In genomic region chr18:21489119-21489750, GRCh38 we compare ENCODE assay signal across 9 cellular contexts.
DNase-seq lines count a peak whose midpoint lies in the region; ATAC-seq, FAIRE-seq and TF ChIP-seq lines count a peak whose summit lies in the region.
"Had no signal": no experiment of that assay in that cellular context is flagged by ENCODE, and none has a peak within 500 bp of the region (broad histone marks: within the 10 kb centered on the region; RNA-seq: fewer than 3 reads in every experiment).

No MANE protein-coding gene starts in this region.

- H4K20me1 ChIP-seq in endothelial cell of umbilical vein (replicated peaks; ENCODE audit: control insufficient read depth, extremely low read depth, insufficient read depth, low read length), result no peaks in the 10 kb centered on the region

- dilution Hi-C loops in endothelial cell of umbilical vein (cut with MboI; ENCODE audit: extremely low pct_ligation_motif_present, low sequenced_read_pairs), result no loop called here

- H3K4me3 Mint-ChIP-seq in mesothelial cell of epicardium, result no peak overlapping the region

- no peak overlapping the region for H3K9ac ChIP-seq in endothelial cell of umbilical vein (replicated peaks; ENCODE audit: extremely low read depth, insufficient read depth, low read length)

- BruUV-seq in endothelial cell of umbilical vein (replicated peaks; lab: Mats Ljungman, UMichigan), result no TSS peak

- H3K27me3 Mint-ChIP-seq in mesothelial cell of epicardium (ENCODE audit: low read depth), result peaks cover 9% of the 10 kb centered on the region

- H3K4me2 ChIP-seq in endothelial cell of umbilical vein (ENCODE audit: insufficient read depth, low read length), result no peak overlapping the region

- CTCF ChIA-PET in endothelial cell of umbilical vein (lab: Charles Lee), result interaction anchor here (0.6 to 6.1 kb wide), 23 partner anchors 10 to 467 kb away, joined by 3 to 63 read pairs (median 4); partner anchors contain the start of gene ESCO1

- H3K36me3 Mint-ChIP-seq in mesothelial cell of epicardium, result peaks cover 12% of the 10 kb centered on the region

- H3K9me3 ChIP-seq in endothelial cell of umbilical vein (replicated peaks; ENCODE audit: control insufficient read depth, insufficient read depth, low read length), result no peaks in the 10 kb centered on the region

- DNase-seq in GM03348 (ENCODE audit: low spot score), result peak; percentile 77
- peak; percentile 75 to 78 for DNase-seq in Kasumi-1 (lab: John Stamatoyannopoulos, UW)
- DNase-seq in SHP77 treated with DMSO at 0.1 percent for 48 hours (lab: John Stamatoyannopoulos, UW), result peak; percentile 16
- peak; percentile 58 for DNase-seq in endothelial cell of umbilical vein (ENCODE audit: low read depth, low spot score)
- DNase-seq in mesothelial cell of epicardium (ENCODE audit: low spot score in 2 of 2, unreplicated experiment in 2 of 2), result no peak
- no peak for DNase-seq in effector CD4-positive, alpha-beta T cell

- TF ChIP-seq CTCF in endothelial cell of umbilical vein (IDR thresholded peaks at IDR 0.05; ENCODE audit: extremely low read depth in 1 of 2, insufficient read depth in 1 of 2, low read depth in 1 of 2, low read length in 2 of 2), result peak; percentile 75 to 76
- TF ChIP-seq CTCF in mesothelial cell of epicardium (IDR thresholded peaks at IDR 0.05; ENCODE audit: unreplicated experiment), result peak; percentile 31

- H3K9me3 Mint-ChIP-seq in mesothelial cell of epicardium, result no peaks in the 10 kb centered on the region

- no peaks in the 10 kb centered on the region for H3K79me2 ChIP-seq in endothelial cell of umbilical vein (ENCODE audit: control insufficient read depth, insufficient read depth, low read length)

- H2AFZ ChIP-seq in endothelial cell of umbilical vein (ENCODE audit: low read depth, low read length), result no peak overlapping the region

- TF ChIP-seq POLR2A in endothelial cell of umbilical vein (IDR thresholded peaks at IDR 0.05; ENCODE audit: low read depth, low read length), result no peak

- no peak overlapping the region for H3K27ac ChIP-seq in endothelial cell of umbilical vein (ENCODE audit: insufficient read depth, low read depth, low read length)

- peaks cover 6% of the 10 kb centered on the region for H3K4me1 Mint-ChIP-seq in mesothelial cell of epicardium

- H3K9me1 ChIP-seq in endothelial cell of umbilical vein (replicated peaks; ENCODE audit: control insufficient read depth, extremely low read depth, insufficient read depth, low read length), result no peaks in the 10 kb centered on the region

- no peaks in the 10 kb centered on the region for H3K27me3 ChIP-seq in endothelial cell of umbilical vein (ENCODE audit: control insufficient read depth in 2 of 2, insufficient read depth in 2 of 2, low read length in 2 of 2)

- peaks cover 10% of the 10 kb centered on the region for H3K4me1 ChIP-seq in endothelial cell of umbilical vein (ENCODE audit: control insufficient read depth, extremely low read depth, insufficient read depth, low read length)

- no peak for ATAC-seq in HG03571 (IDR thresholded peaks at IDR 0.05; ENCODE audit: unreplicated experiment)

- no peak overlapping the region for H3K27ac Mint-ChIP-seq in mesothelial cell of epicardium

- H3K4me3 ChIP-seq in endothelial cell of umbilical vein (replicated peaks in 1 of 3; ENCODE audit: insufficient read depth in 1 of 3, low read depth in 1 of 3, low read length in 3 of 3), result no peak overlapping the region

- POLR2A ChIA-PET in endothelial cell of umbilical vein (lab: Charles Lee), result no interaction called here

- no peaks in the 10 kb centered on the region for H3K36me3 ChIP-seq in endothelial cell of umbilical vein (ENCODE audit: control insufficient read depth in 2 of 2, extremely low read depth in 1 of 2, insufficient read depth in 2 of 2, low read length in 2 of 2)

- intact Hi-C loops in endothelial cell of umbilical vein (cut with micrococcal nuclease), result loop anchor here (1.0 kb wide), 2 partner anchors 111 to 252 kb away; partner anchors contain the start of gene ESCO1

- FAIRE-seq in A204.1 (lab: Jason Lieb, UNC) (peak; percentile 90), endothelial cell of umbilical vein (lab: Jason Lieb, UNC) (peak; percentile 24)
- FAIRE-seq: frontal cortex had no signal

TF ChIP-seq in endothelial cell of umbilical vein, 7 proteins besides CTCF, POLR2A, EP300 and RAD21:
- no peak for TF ChIP-seq MAX (IDR thresholded peaks at IDR 0.05; ENCODE audit: insufficient read depth, insufficient read length)
- no peak for TF ChIP-seq POLR2AphosphoS5 (IDR thresholded peaks at IDR 0.05; ENCODE audit: insufficient read depth, low read depth, low read length)
- no peak for TF ChIP-seq MYC (IDR thresholded peaks at IDR 0.05; ENCODE audit: low read depth, low read length)
- no peak for TF ChIP-seq FOS (IDR thresholded peaks at IDR 0.05; ENCODE audit: borderline replicate concordance, insufficient read depth, low read length)
- no peak for TF ChIP-seq JUN (IDR thresholded peaks at IDR 0.05; ENCODE audit: borderline replicate concordance, insufficient read depth, insufficient read length, low read depth)
- TF ChIP-seq GATA2 (IDR thresholded peaks at IDR 0.05; ENCODE audit: insufficient read depth, insufficient read length, low read depth, low read length), result no peak
- TF ChIP-seq EZH2 (IDR thresholded peaks at IDR 0.05; ENCODE audit: borderline replicate concordance, low read depth, low read length, severe bottlenecking), result no peak

Comparison
In these comparisons a context has a peak if more than half of its experiments do, and no peak if none do; other contexts are left out.
1. DNase-seq: peak in GM03348 (single experiment), Kasumi-1 (2 of 2), SHP77 treated with DMSO at 0.1 percent for 48 hours (single experiment) and endothelial cell of umbilical vein (single experiment); none in mesothelial cell of epicardium (0 of 2) and effector CD4-positive, alpha-beta T cell (single experiment).